ENCODE assay signal across 23 cellular contexts in genomic region chr10:48431871-48432270, GRCh38.
"Had no signal": no experiment of that assay in that cellular context is flagged by ENCODE, and none has a peak within 500 bp of the region (broad histone marks: within the 10 kb centered on the region; RNA-seq: fewer than 3 reads in every experiment).

No MANE protein-coding gene starts in this region.

- H3K79me2 ChIP-seq: parathyroid adenoma had no signal

- H3K4me1 ChIP-seq: esophagus squamous epithelium, heart left ventricle, psoas muscle, right lobe of liver, tibial nerve, upper lobe of right lung, vagina had no signal

- ATAC-seq: heart left ventricle; left lobe of liver; natural killer cell treated with Interleukin-12 subunit alpha and Interleukin-12 subunit beta and Interleukin-15 and Interleukin-18, amount 100 ng/mL, for 72 hours; psoas muscle; right lobe of liver; stimulated activated memory B cell treated with anti-CD40 and anti-IgM and Interleukin-4, amounts not matched to agents 10 μg/mL and 1 μg/mL and 100 μg/mL, for 72 hours; upper lobe of right lung had no signal

- FAIRE-seq: colon, frontal cortex had no signal

- H3K36me3 ChIP-seq: right lobe of liver had no signal

- H3K9me3 ChIP-seq: esophagus squamous epithelium, heart left ventricle, psoas muscle, right lobe of liver, spleen, tibial nerve, upper lobe of right lung, vagina had no signal

- H3K9ac ChIP-seq: parathyroid adenoma had no signal

- DNase-seq: dermis blood vessel endothelial cell; esophagus squamous epithelium; heart left ventricle; hippocampal formation; islet precursor cell; mammary epithelial cell; occipital lobe; psoas muscle; retina; right lobe of liver; spleen; stimulated activated CD4-positive, alpha-beta T cell treated with anti-CD3 and anti-CD28 coated beads, Interleukin-15, amount 100 ng/mL, for 24 hours; stimulated activated CD4-positive, alpha-beta T cell treated with anti-CD3 and anti-CD28 coated beads, Interleukin-1b, Interleukin-23, amount 100 ng/mL, for 48 hours; stimulated activated CD4-positive, alpha-beta T cell treated with anti-CD3 and anti-CD28 coated beads, Interleukin-4, amount 100 ng/mL, for 24 hours; upper lobe of right lung had no signal

- H3K4me3 ChIP-seq: esophagus squamous epithelium, heart left ventricle, psoas muscle, right lobe of liver, spleen, tibial nerve, upper lobe of right lung, vagina had no signal

- H2AFZ ChIP-seq: parathyroid adenoma had no signal

- H3K27ac ChIP-seq: esophagus squamous epithelium, heart left ventricle, parathyroid adenoma, psoas muscle, right lobe of liver, spleen, tibial nerve, upper lobe of right lung, vagina had no signal

- H3K27me3 ChIP-seq: esophagus squamous epithelium, heart left ventricle, right lobe of liver, spleen, tibial nerve, upper lobe of right lung, vagina had no signal
